1 cellular context compared by ENCODE assay signal in the genomic region with DNA sequence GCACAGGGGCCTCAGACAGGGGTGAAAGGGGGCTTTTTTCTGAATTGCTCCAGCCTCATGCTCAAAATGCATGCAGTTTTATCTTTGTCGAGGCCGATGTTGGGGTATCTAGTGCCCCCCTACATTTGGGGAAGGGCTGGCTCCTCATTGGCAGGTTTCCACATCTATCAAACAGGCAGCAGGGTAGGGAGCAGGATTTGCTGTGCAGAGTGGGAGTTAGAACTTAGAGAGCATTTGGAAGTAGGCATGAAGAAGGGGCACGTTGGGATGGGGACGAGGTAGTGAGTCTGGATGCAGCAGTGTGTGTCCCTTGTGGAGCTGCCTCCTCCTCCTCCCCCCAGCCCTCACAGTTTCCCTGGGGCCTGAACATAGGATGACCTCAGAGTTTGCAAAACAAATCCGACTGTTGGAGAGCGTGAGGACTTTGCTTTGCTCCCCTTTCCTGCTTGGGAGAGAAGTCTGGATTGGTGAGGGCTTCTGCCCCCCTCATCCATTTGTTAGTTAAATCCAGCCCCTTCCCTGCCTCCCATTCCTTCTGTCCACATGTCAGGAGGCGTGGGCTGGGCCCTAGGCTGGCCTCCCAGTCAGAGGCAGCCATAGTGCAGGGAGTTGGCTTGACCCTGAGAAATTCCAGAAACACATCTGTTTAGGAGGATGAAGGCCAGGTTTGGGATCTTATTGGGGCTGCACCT.
TF ChIP-seq lines count a peak whose summit lies in the region.

No MANE protein-coding gene starts in this region.

TF ChIP-seq in SK-N-SH, 30 proteins besides CTCF, POLR2A, EP300 and RAD21 (continued from another document):
- no peak for TF ChIP-seq REST (IDR thresholded peaks at IDR 0.05; ENCODE audit: low read depth, low read length)
- TF ChIP-seq, protein P1, sequence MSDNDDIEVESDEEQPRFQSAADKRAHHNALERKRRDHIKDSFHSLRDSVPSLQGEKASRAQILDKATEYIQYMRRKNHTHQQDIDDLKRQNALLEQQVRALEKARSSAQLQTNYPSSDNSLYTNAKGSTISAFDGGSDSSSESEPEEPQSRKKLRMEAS (IDR thresholded peaks at IDR 0.05; ENCODE audit: low read depth), result no peak
- no peak for TF ChIP-seq FOXM1 (IDR thresholded peaks at IDR 0.05; ENCODE audit: low read depth)
TF ChIP-seq in SK-N-SH: peak in this region for 0.
